Comparison of ENCODE assay signal across 23 cellular contexts in genomic region chr10:98438715-98439114, GRCh38. TPM values are rescaled to one million over a fixed set of nuclear protein-coding genes. Genes with fewer than 3 reads are reported as not detected.
A peak's percentile ranks its signal among the peaks of the same experiment; 100 is the strongest.
DNase-seq lines count a peak whose midpoint lies in the region; ATAC-seq, FAIRE-seq and TF ChIP-seq lines count a peak whose summit lies in the region.
"Had no signal": no experiment of that assay in that cellular context is flagged by ENCODE, and none has a peak within 500 bp of the region (broad histone marks: within the 10 kb centered on the region; RNA-seq: fewer than 3 reads in every experiment).

No MANE protein-coding gene starts in this region.

- H3K36me3 Mint-ChIP-seq in T-helper 17 cell (ENCODE audit: low read depth), result peaks cover 24% of the 10 kb centered on the region
- peaks cover 95% of the 10 kb centered on the region for H3K36me3 Mint-ChIP-seq in stimulated activated effector memory CD8-positive, alpha-beta T cell treated with anti-CD3 and anti-CD28 coated beads, Interleukin-12 subunit alpha, Interleukin-12 subunit beta, amount 100 ng/mL, for 72 hours

- no peaks in the 10 kb centered on the region for H3K23me2 ChIP-seq in H1 (ENCODE audit: low read depth, low read length)

- H3K27me3 Mint-ChIP-seq in T-helper 17 cell, result no peaks in the 10 kb centered on the region
- H3K27me3 Mint-ChIP-seq: B cell; CD4-positive, CD25-positive, alpha-beta regulatory T cell had no signal

- peaks cover 35% of the 10 kb centered on the region for H3K4me1 Mint-ChIP-seq in T-helper 17 cell
- H3K4me1 Mint-ChIP-seq in stimulated activated effector memory CD8-positive, alpha-beta T cell treated with anti-CD3 and anti-CD28 coated beads, Interleukin-12 subunit alpha, Interleukin-12 subunit beta, amount 100 ng/mL, for 72 hours, result peaks cover 37% of the 10 kb centered on the region

- no peak overlapping the region for H4K5ac ChIP-seq in H1 (ENCODE audit: insufficient read length, low read depth, low read length)

- H4K8ac ChIP-seq in H1 (ENCODE audit: extremely low read depth, insufficient read depth, low read length), result no peak overlapping the region

- no peak for TF ChIP-seq CTCF in H1 (IDR thresholded peaks at IDR 0.05; ENCODE audit: control extremely low read depth in 1 of 3, insufficient read depth in 1 of 3, low read depth in 1 of 3, low read length in 3 of 3)

- H3K9me3 Mint-ChIP-seq in stimulated activated effector memory CD8-positive, alpha-beta T cell treated with anti-CD3 and anti-CD28 coated beads, Interleukin-12 subunit alpha, Interleukin-12 subunit beta, amount 100 ng/mL, for 72 hours, result no peaks in the 10 kb centered on the region
- H3K9me3 Mint-ChIP-seq: CD8-positive, alpha-beta T cell had no signal

- peak overlapping the region; percentile 22 for H3K27ac Mint-ChIP-seq in T-helper 17 cell
- H3K27ac Mint-ChIP-seq in stimulated activated effector memory CD8-positive, alpha-beta T cell treated with anti-CD3 and anti-CD28 coated beads, Interleukin-12 subunit alpha, Interleukin-12 subunit beta, amount 100 ng/mL, for 72 hours, result peak overlapping the region; percentile 53
- H3K27ac Mint-ChIP-seq: B cell had no signal

- H2BK15ac ChIP-seq in H1 (ENCODE audit: low read length), result no peak overlapping the region

- H2AFZ ChIP-seq in H1 (ENCODE audit: low read length), result no peak overlapping the region

- no peak for FAIRE-seq in H1 (lab: Jason Lieb, UNC)
- FAIRE-seq: A204.1, GM12891, GM18507 had no signal

- H3K4me2 ChIP-seq in H1 (ENCODE audit: insufficient read depth in 1 of 2, low read depth in 2 of 2, low read length in 2 of 2), result no peak overlapping the region
- H3K4me2 ChIP-seq: BLaER1 had no signal

- TF ChIP-seq POLR2A in H1 (IDR thresholded peaks at IDR 0.05; ENCODE audit: control extremely low read depth in 1 of 2, low read depth in 2 of 2, low read length in 2 of 2), result no peak

- no peaks in the 10 kb centered on the region for H3K27me3 ChIP-seq in H1 (replicated peaks in 1 of 4; ENCODE audit: control insufficient read depth in 3 of 4, extremely low read depth in 1 of 4, insufficient read depth in 3 of 4, low read length in 3 of 4)
- H3K27me3 ChIP-seq: BLaER1 had no signal

- H4K20me1 ChIP-seq in H1 (replicated peaks in 1 of 2; ENCODE audit: control insufficient read depth in 1 of 2, insufficient read depth in 2 of 2, low read length in 2 of 2), result peaks cover 0 to 4% of the 10 kb centered on the region in 2 experiments

- H3K4ac ChIP-seq in H1 (replicated peaks; ENCODE audit: insufficient read length, low read depth, low read length), result no peak overlapping the region

- POLR2A ChIA-PET in H1 (lab: Charles Lee; ENCODE audit: partially characterized antibody), result no interaction called here

- DNase-seq in ELF-1 (ENCODE audit: low read depth, low spot score) (peak; percentile 18), T-helper 17 cell (no peak), H1 (ENCODE audit: low read depth in 1 of 2, low spot score in 2 of 2) (no peak), NCI-H1105 treated with DMSO at 0.1 percent for 48 hours (lab: John Stamatoyannopoulos, UW) (no peak), NCI-H2196 treated with DMSO at 0.1 percent for 48 hours (lab: John Stamatoyannopoulos, UW; ENCODE audit: unreplicated experiment) (no peak)
- DNase-seq in stimulated activated effector memory CD8-positive, alpha-beta T cell treated with anti-CD3 and anti-CD28 coated beads, Interleukin-12 subunit alpha, Interleukin-12 subunit beta, amount 100 ng/mL, for 72 hours (ENCODE audit: low spot score in 2 of 2), result peak in 1 of 2 donors; percentile 42
- DNase-seq in stimulated activated naive CD4-positive, alpha-beta T cell (lab: John Stamatoyannopoulos, UW), result no peak
- DNase-seq: Caco-2; CD4-positive, CD25-positive, alpha-beta regulatory T cell; CD8-positive, alpha-beta T cell; DMS153; DND-41; GDM1; GOT3; H7; HCEC 1CT had no signal

- H3K4me3 Mint-ChIP-seq in T-helper 17 cell, result no peak overlapping the region
- H3K4me3 Mint-ChIP-seq in stimulated activated effector memory CD8-positive, alpha-beta T cell treated with anti-CD3 and anti-CD28 coated beads, Interleukin-12 subunit alpha, Interleukin-12 subunit beta, amount 100 ng/mL, for 72 hours, result no peak overlapping the region
- H3K4me3 Mint-ChIP-seq: B cell; CD4-positive, CD25-positive, alpha-beta regulatory T cell; CD8-positive, alpha-beta T cell had no signal

- H3K9me3 ChIP-seq in T-helper 17 cell (ENCODE audit: control insufficient read depth, low read length, poor library complexity, severe bottlenecking) (no peaks in the 10 kb centered on the region), H1 (ENCODE audit: insufficient read depth in 2 of 2, low read depth in 1 of 2, low read length in 1 of 2) (peaks cover 8 to 12% of the 10 kb centered on the region in 2 experiments; a peak in 2 of 4 replicates)
- H3K9me3 ChIP-seq: Caco-2 had no signal

- no peak for ATAC-seq in T-helper 17 cell
- ATAC-seq in stimulated activated effector memory CD8-positive, alpha-beta T cell treated with anti-CD3 and anti-CD28 coated beads, Interleukin-12 subunit alpha, Interleukin-12 subunit beta, amount 100 ng/mL, for 72 hours, result no peak
- ATAC-seq: CD8-positive, alpha-beta T cell had no signal

- H2BK120ac ChIP-seq in H1 (replicated peaks; ENCODE audit: low read depth, low read length), result no peak overlapping the region

- H2BK5ac ChIP-seq in H1 (ENCODE audit: low read depth, low read length), result no peak overlapping the region

- CTCF ChIA-PET in H1 (lab: Charles Lee; ENCODE audit: partially characterized antibody), result no interaction called here

- no peak overlapping the region for H3K9ac ChIP-seq in H1 (replicated peaks in 1 of 4; ENCODE audit: extremely low read depth in 1 of 4, low read depth in 3 of 4, low read length in 3 of 4)
- H3K9ac ChIP-seq: BLaER1 had no signal

- no peak overlapping the region for H2AK5ac ChIP-seq in H1 (ENCODE audit: low read depth, low read length)

- H3K4me1 ChIP-seq in H1 (replicated peaks in 1 of 4; ENCODE audit: control insufficient read depth in 3 of 4, insufficient read depth in 4 of 4, low read length in 3 of 4), result no peaks in the 10 kb centered on the region
- H3K4me1 ChIP-seq: Caco-2 had no signal

- no peak overlapping the region for H4K91ac ChIP-seq in H1 (replicated peaks; ENCODE audit: insufficient read length, low read length)

- no peak overlapping the region for H2BK12ac ChIP-seq in H1 (ENCODE audit: low read depth, low read length)

- H3K79me2 ChIP-seq in H1 (ENCODE audit: control insufficient read depth in 1 of 2, insufficient read depth in 2 of 2, low read length in 2 of 2), result no peaks in the 10 kb centered on the region

- no peak overlapping the region for H2BK20ac ChIP-seq in H1 (ENCODE audit: low read length)

- TF ChIP-seq RAD21 in H1 (IDR thresholded peaks at IDR 0.05 in 1 of 2, conservative IDR thresholded peaks at IDR 0.05 in 1 of 2; ENCODE audit: low read depth in 2 of 2, low read length in 2 of 2), result no peak

- no peak overlapping the region for H3K18ac ChIP-seq in H1 (ENCODE audit: extremely low read depth, low read length)

- no peaks in the 10 kb centered on the region for H3K79me1 ChIP-seq in H1 (ENCODE audit: low read depth, low read length)

- peaks cover 2 to 59% (median 36%) of the 10 kb centered on the region in 4 experiments; a peak in 6 of 8 replicates for H3K36me3 ChIP-seq in H1 (ENCODE audit: control insufficient read depth in 2 of 4, insufficient read depth in 4 of 4, low read length in 3 of 4)

- TF ChIP-seq EP300 in H1 (IDR thresholded peaks at IDR 0.05; ENCODE audit: borderline replicate concordance in 1 of 2, low read depth in 2 of 2, low read length in 2 of 2), result no peak

- no peak overlapping the region for H3K4me3 ChIP-seq in H1 (ENCODE audit: extremely low read depth in 1 of 4, insufficient read depth in 2 of 4, low read depth in 3 of 4, low read length in 4 of 4)
- H3K4me3 ChIP-seq: BLaER1 had no signal

- 81% methylated on average over 4 of the region's 4 CpGs; no CpG with 5 or more reads in 1 of the 2 experiments for WGBS in H1 (ENCODE audit: extremely low coverage in 1 of 2, insufficient coverage in 1 of 2, insufficient read length in 1 of 2, insufficient replicate concordance in 2 of 2, low coverage in 1 of 2, low lambda C conversion rate in 2 of 2, missing lambda C conversion rate in 1 of 2), 2 experiments

- no peak overlapping the region for H3K27ac ChIP-seq in H1 (ENCODE audit: low read depth, low read length)
- H3K27ac ChIP-seq: 22Rv1, BLaER1, C4-2B had no signal

- no peak overlapping the region for H3K14ac ChIP-seq in H1 (ENCODE audit: insufficient read length)

- no peak overlapping the region for H3K56ac ChIP-seq in H1 (replicated peaks; ENCODE audit: insufficient read length, low read depth, low read length)

- no peak overlapping the region for H3K23ac ChIP-seq in H1 (ENCODE audit: insufficient read length)

TF ChIP-seq in H1, 55 proteins besides CTCF, POLR2A, EP300 and RAD21:
- TF ChIP-seq GABPA (IDR thresholded peaks at IDR 0.05; ENCODE audit: borderline replicate concordance, insufficient read depth, low read length), result no peak
- peak; percentile 44; the same call in 1 of the 2 replicates for TF ChIP-seq CEBPB (IDR thresholded peaks at IDR 0.05; ENCODE audit: low read depth, low read length)
TF ChIP-seq in H1: peak in this region for 1.

RNA-seq across cellular contexts. Expression of gene HPS1, which starts 8.0 kb away (rescaled TPM):
- total RNA-seq in T-helper 17 cell, result 10 to 100 TPM; 76.5 to 79.3 TPM
- total RNA-seq in H1 (2021; fragmentation: NEBNext Ultra II Directional; extraction: Animal tissue kit (Norgen Biotek cat#: 25700)), result 38.7 and 44.0 TPM in 2 replicates
- polyA plus RNA-seq in H1 (2011; rRNA removed), result 61.7 and 67.5 TPM in 2 replicates
- polyA plus RNA-seq in H1 (2011; cell fraction: cytosol; rRNA removed), result 51.9 TPM
- 151 TPM for polyA plus RNA-seq in H1 (2011; cell fraction: nucleus; rRNA removed)
- polyA plus RNA-seq in H1 (2012, experiment 1 of 2), result 44.2 to 60.2 TPM (median 54.2 TPM) in 4 replicates
- polyA plus RNA-seq in H1 (2012, experiment 2 of 2), result 44.6 TPM
- 32.9 TPM for polyA plus RNA-seq in H1 (2013, experiment 1 of 2)
- 32.5 TPM for polyA plus RNA-seq in H1 (2013, experiment 2 of 2)
- 39.4 and 49.7 TPM in 2 replicates for polyA minus RNA-seq in H1 (2011; rRNA and poly(A)+ RNA removed)
- 24.3 TPM for polyA minus RNA-seq in H1 (2011; cell fraction: cytosol; rRNA and poly(A)+ RNA removed)
- 60.9 TPM for polyA minus RNA-seq in H1 (2011; cell fraction: nucleus; rRNA and poly(A)+ RNA removed)

RNA-seq across cellular contexts. Expression of gene PYROXD2, which starts 23.7 kb away (rescaled TPM):
- 10 to 100 TPM; 21.5 to 25.4 TPM for total RNA-seq in T-helper 17 cell
- 3.2 and 4.2 TPM in 2 replicates for total RNA-seq in H1 (2021; fragmentation: NEBNext Ultra II Directional; extraction: Animal tissue kit (Norgen Biotek cat#: 25700))
- polyA plus RNA-seq in H1 (2011; rRNA removed), result 4.2 and 5.4 TPM in 2 replicates
- polyA plus RNA-seq in H1 (2011; cell fraction: cytosol; rRNA removed), result 5.1 TPM
- 17.2 TPM for polyA plus RNA-seq in H1 (2011; cell fraction: nucleus; rRNA removed)
- 1.9 to 4.6 TPM (median 3.9 TPM) in 4 replicates for polyA plus RNA-seq in H1 (2012, experiment 1 of 2)
- polyA plus RNA-seq in H1 (2012, experiment 2 of 2), result 7.6 TPM
- 2.6 TPM for polyA plus RNA-seq in H1 (2013, experiment 1 of 2)
- 1.7 TPM for polyA plus RNA-seq in H1 (2013, experiment 2 of 2)
- polyA minus RNA-seq in H1 (2011; rRNA and poly(A)+ RNA removed), result 2.1 TPM in 2 replicates
- 8.9 TPM for polyA minus RNA-seq in H1 (2011; cell fraction: cytosol; rRNA and poly(A)+ RNA removed)
- polyA minus RNA-seq in H1 (2011; cell fraction: nucleus; rRNA and poly(A)+ RNA removed), result 4.9 TPM
